ENCODE assay signal across 1 cellular context in genomic region chr11:62338218-62338617, GRCh38.
TF ChIP-seq lines count a peak whose summit lies in the region.

No MANE protein-coding gene starts in this region.

TF ChIP-seq in A549, 52 proteins besides CTCF, POLR2A, EP300 and RAD21 (continued from another document):
- no peak for TF ChIP-seq REST (IDR thresholded peaks at IDR 0.05)
- no peak for TF ChIP-seq RNF2 (IDR thresholded peaks at IDR 0.05; ENCODE audit: borderline replicate concordance, low read depth)
- no peak for TF ChIP-seq CBX8 (IDR thresholded peaks at IDR 0.05)
- TF ChIP-seq NFE2L2 (conservative IDR thresholded peaks at IDR 0.05; ENCODE audit: low read length) = no peak
- no peak for TF ChIP-seq FOXS1 (CRISPR knock-in tag; IDR thresholded peaks at IDR 0.05)
- TF ChIP-seq CEBPB (IDR thresholded peaks at IDR 0.05) = no peak
